In genomic region chr20:62887147-62887859, GRCh38 we compare ENCODE assay signal across 1 cellular context.
TF ChIP-seq lines count a peak whose summit lies in the region.

No MANE protein-coding gene starts in this region.

TF ChIP-seq in GM23338, 12 proteins besides CTCF, POLR2A, EP300 and RAD21 (continued from another document):
- TF ChIP-seq ZNF462 (CRISPR knock-in tag; IDR thresholded peaks at IDR 0.05) (no peak), REST (IDR thresholded peaks at IDR 0.05; ENCODE audit: unreplicated experiment) (no peak), ZNF331 (CRISPR knock-in tag; IDR thresholded peaks at IDR 0.05; ENCODE audit: low read depth) (no peak), EZH2 (IDR thresholded peaks at IDR 0.05; ENCODE audit: low read depth, unreplicated experiment) (no peak), EZH2phosphoT487 (IDR thresholded peaks at IDR 0.05; ENCODE audit: unreplicated experiment) (no peak), CREB1 (CRISPR knock-in tag; IDR thresholded peaks at IDR 0.05; ENCODE audit: low read depth) (no peak)
